ENCODE assay signal across 23 cellular contexts in the genomic region with DNA sequence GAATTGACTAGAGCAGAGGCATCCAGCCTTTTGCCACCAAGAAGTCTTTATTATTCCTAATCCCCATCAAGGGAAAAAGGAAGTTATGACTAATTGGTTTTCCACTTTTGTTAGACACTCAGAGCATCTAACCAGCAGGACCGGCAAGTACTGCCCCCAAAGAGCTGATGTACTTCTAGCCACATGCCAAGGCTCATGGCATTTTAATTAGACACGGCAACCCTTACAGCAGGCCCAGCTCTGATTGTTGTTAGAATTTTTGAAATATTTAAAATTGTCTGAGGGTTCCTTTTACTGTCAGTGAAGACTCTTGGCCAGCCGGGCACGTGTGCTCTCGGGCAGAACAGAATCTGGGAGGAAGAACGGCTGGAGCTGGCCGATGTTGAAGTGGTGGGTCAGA.
"Had no signal": no experiment of that assay in that cellular context is flagged by ENCODE, and none has a peak within 500 bp of the region (broad histone marks: within the 10 kb centered on the region; RNA-seq: fewer than 3 reads in every experiment).

No MANE protein-coding gene starts in this region.

- H3K27ac Mint-ChIP-seq: mesothelial cell of epicardium; naive thymus-derived CD4-positive, alpha-beta T cell; natural killer cell treated with Interleukin-12 subunit alpha and Interleukin-12 subunit beta and Interleukin-15 and Interleukin-18, amount 100 ng/mL, for 72 hours; progenitor cell of endocrine pancreas; stimulated activated naive B cell treated with anti-CD40 and anti-IgM and Interleukin-4, amounts not matched to agents 10 μg/mL and 1 μg/mL and 100 μg/mL, for 72 hours had no signal

- H3K36me3 Mint-ChIP-seq: mesothelial cell of epicardium; natural killer cell treated with Interleukin-12 subunit alpha and Interleukin-12 subunit beta and Interleukin-15 and Interleukin-18, amount 100 ng/mL, for 72 hours; stimulated activated naive B cell treated with anti-CD40 and anti-IgM and Interleukin-4, amounts not matched to agents 10 μg/mL and 1 μg/mL and 100 μg/mL, for 72 hours had no signal

- H3K27me3 Mint-ChIP-seq: progenitor cell of endocrine pancreas; stimulated activated naive B cell treated with anti-CD40 and anti-IgM and Interleukin-4, amounts not matched to agents 10 μg/mL and 1 μg/mL and 100 μg/mL, for 72 hours had no signal

- H3K4me3 Mint-ChIP-seq: mesothelial cell of epicardium; naive thymus-derived CD4-positive, alpha-beta T cell; natural killer cell treated with Interleukin-12 subunit alpha and Interleukin-12 subunit beta and Interleukin-15 and Interleukin-18, amount 100 ng/mL, for 72 hours; stimulated activated naive B cell treated with anti-CD40 and anti-IgM and Interleukin-4, amounts not matched to agents 10 μg/mL and 1 μg/mL and 100 μg/mL, for 72 hours had no signal

- H3K27ac ChIP-seq: left ventricle myocardium inferior, ovary, right atrium auricular region, right lobe of liver, skin epidermis, stomach, testis, thyroid gland, transverse colon, upper lobe of left lung had no signal

- H3K4me1 ChIP-seq: left ventricle myocardium inferior, right atrium auricular region, right lobe of liver, stomach, testis, thyroid gland, transverse colon, upper lobe of left lung had no signal

- H3K27me3 ChIP-seq: ovary, right atrium auricular region, right lobe of liver, stomach, testis, thyroid gland, transverse colon, upper lobe of left lung had no signal

- H3K36me3 ChIP-seq: left ventricle myocardium inferior, ovary, right atrium auricular region, right lobe of liver, stomach, thyroid gland, transverse colon, upper lobe of left lung had no signal

- DNase-seq: islet precursor cell; left ventricle myocardium inferior; mesendoderm; naive thymus-derived CD4-positive, alpha-beta T cell; ovary; right lobe of liver; stimulated activated CD4-positive, alpha-beta T cell treated with anti-CD3 and anti-CD28 coated beads, Interleukin-12 subunit alpha, Interleukin-12 subunit beta, amount 100 ng/mL, for 4 hours; stimulated activated CD4-positive, alpha-beta T cell treated with anti-CD3 and anti-CD28 coated beads, Interleukin-15, amount 100 ng/mL, for 24 hours; stimulated activated CD4-positive, alpha-beta T cell treated with anti-CD3 and anti-CD28 coated beads, Interleukin-2, amount 100 ng/mL, for 24 hours; stimulated activated CD4-positive, alpha-beta T cell treated with anti-CD3 and anti-CD28 coated beads, Interleukin-4, amount 100 ng/mL, for 1 hour; stimulated activated naive B cell treated with anti-CD40 and anti-IgM and Interleukin-4, amounts not matched to agents 10 μg/mL and 1 μg/mL and 100 μg/mL, for 72 hours; stimulated activated naive CD8-positive, alpha-beta T cell treated with anti-CD3 and anti-CD28 coated beads, Interleukin-15, Interleukin-2, amounts not matched to agents 100 U/mL and 50 U/mL, for 24 hours; stomach; testis; thyroid gland; transverse colon; upper lobe of left lung had no signal

- ATAC-seq: naive thymus-derived CD4-positive, alpha-beta T cell; natural killer cell treated with Interleukin-12 subunit alpha and Interleukin-12 subunit beta and Interleukin-15 and Interleukin-18, amount 100 ng/mL, for 72 hours; right lobe of liver; stimulated activated naive CD8-positive, alpha-beta T cell treated with anti-CD3 and anti-CD28 coated beads, Interleukin-15, Interleukin-2, amounts not matched to agents 100 U/mL and 50 U/mL, for 24 hours had no signal

- H3K4me3 ChIP-seq: left ventricle myocardium inferior, lung, ovary, right atrium auricular region, right lobe of liver, skin epidermis, stomach, testis, thyroid gland, transverse colon, upper lobe of left lung had no signal

- H3K9me3 ChIP-seq: left ventricle myocardium inferior, ovary, right atrium auricular region, right lobe of liver, stomach, testis, thyroid gland, transverse colon, upper lobe of left lung had no signal

- H3K9me3 Mint-ChIP-seq: mesothelial cell of epicardium; natural killer cell treated with Interleukin-12 subunit alpha and Interleukin-12 subunit beta and Interleukin-15 and Interleukin-18, amount 100 ng/mL, for 72 hours; stimulated activated naive B cell treated with anti-CD40 and anti-IgM and Interleukin-4, amounts not matched to agents 10 μg/mL and 1 μg/mL and 100 μg/mL, for 72 hours had no signal
